24 cellular contexts compared by ENCODE assay signal in genomic region chr2:242001853-242002252, GRCh38.
"Had no signal": no experiment of that assay in that cellular context is flagged by ENCODE, and none has a peak within 500 bp of the region (broad histone marks: within the 10 kb centered on the region; RNA-seq: fewer than 3 reads in every experiment).

No MANE protein-coding gene starts in this region.

- ATAC-seq: esophagus mucosa; gastroesophageal sphincter; heart left ventricle; left cardiac atrium; left ventricle myocardium superior; lower lobe of right lung; psoas muscle; right lobe of liver; stimulated activated memory B cell treated with anti-CD40 and anti-IgM and Interleukin-4, amounts not matched to agents 10 μg/mL and 1 μg/mL and 100 μg/mL, for 72 hours; stimulated activated naive CD8-positive, alpha-beta T cell treated with anti-CD3 and anti-CD28 coated beads, Interleukin-15, Interleukin-2, amounts not matched to agents 100 U/mL and 50 U/mL, for 24 hours had no signal

- H3K36me3 ChIP-seq: gastroesophageal sphincter, heart left ventricle, lower lobe of right lung, ovary, right lobe of liver, tibial artery had no signal

- H3K4me3 ChIP-seq: dorsolateral prefrontal cortex, gastroesophageal sphincter, heart left ventricle, hepatocyte, lower lobe of right lung, ovary, psoas muscle, right lobe of liver, smooth muscle cell, testis, tibial artery had no signal

- H3K27ac Mint-ChIP-seq: natural killer cell; stimulated activated memory B cell treated with anti-CD40 and anti-IgM and Interleukin-4, amounts not matched to agents 10 μg/mL and 1 μg/mL and 100 μg/mL, for 72 hours; type B pancreatic cell had no signal

- H3K4me1 Mint-ChIP-seq: stimulated activated memory B cell treated with anti-CD40 and anti-IgM and Interleukin-4, amounts not matched to agents 10 μg/mL and 1 μg/mL and 100 μg/mL, for 72 hours had no signal

- H3K9me3 ChIP-seq: gastroesophageal sphincter, heart left ventricle, lower lobe of right lung, ovary, psoas muscle, right lobe of liver, testis, tibial artery had no signal

- H3K27me3 Mint-ChIP-seq: stimulated activated memory B cell treated with anti-CD40 and anti-IgM and Interleukin-4, amounts not matched to agents 10 μg/mL and 1 μg/mL and 100 μg/mL, for 72 hours had no signal

- H3K27ac ChIP-seq: dorsolateral prefrontal cortex, epithelial cell of prostate, gastroesophageal sphincter, heart left ventricle, hepatocyte, lower lobe of right lung, ovary, psoas muscle, right lobe of liver, testis, tibial artery had no signal

- DNase-seq: effector CD4-positive, alpha-beta T cell; foreskin fibroblast; heart left ventricle; left cardiac atrium; left ventricle myocardium superior; lower lobe of right lung; natural killer cell; occipital lobe; psoas muscle; stimulated activated CD4-positive, alpha-beta T cell treated with anti-CD3 and anti-CD28 coated beads, Interleukin-4, amount 100 ng/mL, for 4 hours; stimulated activated naive CD8-positive, alpha-beta T cell treated with anti-CD3 and anti-CD28 coated beads, Interleukin-15, Interleukin-2, amounts not matched to agents 100 U/mL and 50 U/mL, for 24 hours; substantia nigra; testis; tibial artery had no signal

- H3K9me3 Mint-ChIP-seq: natural killer cell; stimulated activated memory B cell treated with anti-CD40 and anti-IgM and Interleukin-4, amounts not matched to agents 10 μg/mL and 1 μg/mL and 100 μg/mL, for 72 hours; type B pancreatic cell had no signal

- H3K27me3 ChIP-seq: hepatocyte, ovary, right lobe of liver, testis had no signal

- H3K4me1 ChIP-seq: gastroesophageal sphincter, heart left ventricle, lower lobe of right lung, psoas muscle, right lobe of liver, testis, tibial artery had no signal

- H3K36me3 Mint-ChIP-seq: natural killer cell, type B pancreatic cell had no signal

- H3K4me3 Mint-ChIP-seq: natural killer cell; stimulated activated memory B cell treated with anti-CD40 and anti-IgM and Interleukin-4, amounts not matched to agents 10 μg/mL and 1 μg/mL and 100 μg/mL, for 72 hours; type B pancreatic cell had no signal
